11 cellular contexts compared by ENCODE assay signal in the genomic region with DNA sequence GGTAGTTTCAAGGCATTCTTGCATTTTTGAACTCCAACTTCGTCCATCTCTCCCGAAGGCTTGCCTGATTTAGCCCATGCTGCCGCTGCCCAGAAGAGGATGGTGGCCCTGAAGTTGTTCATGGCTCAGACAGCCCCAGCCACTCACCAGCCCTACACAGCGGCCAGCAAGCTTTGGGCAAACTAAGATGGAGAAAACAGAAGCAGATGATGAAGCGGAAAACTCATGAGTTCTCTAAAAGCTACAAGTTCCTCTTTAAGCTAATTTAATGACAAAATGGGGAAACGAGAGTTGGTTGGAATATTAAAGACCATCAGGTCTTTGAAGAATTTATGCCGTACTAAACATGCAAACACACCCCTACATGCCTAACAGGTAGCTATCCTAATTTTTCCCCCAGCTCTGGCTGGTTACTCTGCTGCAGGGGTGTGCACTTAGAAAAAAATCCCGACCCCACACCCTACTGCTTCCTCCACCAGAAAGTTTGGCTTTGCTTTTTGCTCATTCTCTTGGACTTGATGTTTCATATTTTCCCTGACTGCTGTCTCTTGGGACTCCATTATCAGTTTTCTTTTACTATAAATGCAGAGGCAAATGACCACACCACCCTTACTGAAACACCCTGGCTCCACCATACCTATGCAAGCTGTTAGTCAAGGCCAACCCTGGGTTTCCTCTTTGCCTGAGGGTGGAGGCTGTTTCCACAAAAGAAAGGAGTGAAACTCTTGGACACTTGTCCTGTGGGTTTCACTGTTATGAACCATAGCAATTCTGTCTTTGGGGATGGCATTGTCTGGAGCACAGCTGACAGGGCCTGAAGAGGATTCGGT. TPM values are rescaled to one million over a fixed set of nuclear protein-coding genes. Genes with fewer than 3 reads are reported as not detected.
A peak's percentile ranks its signal among the peaks of the same experiment; 100 is the strongest.
DNase-seq lines count a peak whose midpoint lies in the region; ATAC-seq and TF ChIP-seq lines count a peak whose summit lies in the region.
"Had no signal": no experiment of that assay in that cellular context is flagged by ENCODE, and none has a peak within 500 bp of the region (broad histone marks: within the 10 kb centered on the region; RNA-seq: fewer than 3 reads in every experiment).

A gene with protein sequence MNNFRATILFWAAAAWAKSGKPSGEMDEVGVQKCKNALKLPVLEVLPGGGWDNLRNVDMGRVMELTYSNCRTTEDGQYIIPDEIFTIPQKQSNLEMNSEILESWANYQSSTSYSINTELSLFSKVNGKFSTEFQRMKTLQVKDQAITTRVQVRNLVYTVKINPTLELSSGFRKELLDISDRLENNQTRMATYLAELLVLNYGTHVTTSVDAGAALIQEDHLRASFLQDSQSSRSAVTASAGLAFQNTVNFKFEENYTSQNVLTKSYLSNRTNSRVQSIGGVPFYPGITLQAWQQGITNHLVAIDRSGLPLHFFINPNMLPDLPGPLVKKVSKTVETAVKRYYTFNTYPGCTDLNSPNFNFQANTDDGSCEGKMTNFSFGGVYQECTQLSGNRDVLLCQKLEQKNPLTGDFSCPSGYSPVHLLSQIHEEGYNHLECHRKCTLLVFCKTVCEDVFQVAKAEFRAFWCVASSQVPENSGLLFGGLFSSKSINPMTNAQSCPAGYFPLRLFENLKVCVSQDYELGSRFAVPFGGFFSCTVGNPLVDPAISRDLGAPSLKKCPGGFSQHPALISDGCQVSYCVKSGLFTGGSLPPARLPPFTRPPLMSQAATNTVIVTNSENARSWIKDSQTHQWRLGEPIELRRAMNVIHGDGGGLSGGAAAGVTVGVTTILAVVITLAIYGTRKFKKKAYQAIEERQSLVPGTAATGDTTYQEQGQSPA (minus strand): TSS at position 184 of the 830 bp plus-strand sequence. CDS start 62 bp downstream, at position 122.

- H3K4me3 Mint-ChIP-seq in stimulated activated naive B cell treated with anti-CD40 and anti-IgM and Interleukin-4, amounts not matched to agents 10 μg/mL and 1 μg/mL and 100 μg/mL, for 72 hours: peak within 1 kb of the TSS; percentile 92 to 93

- H3K27ac Mint-ChIP-seq in stimulated activated naive B cell treated with anti-CD40 and anti-IgM and Interleukin-4, amounts not matched to agents 10 μg/mL and 1 μg/mL and 100 μg/mL, for 72 hours: peak within 1 kb of the TSS; percentile 77
- H3K27ac Mint-ChIP-seq: activated T-helper 2 cell treated with anti-CD3 and anti-CD28 coated beads, Interferon-gamma antibody, Interleukin-2, Interleukin-4, amounts not matched to agents 10 μg/mL and 5 μg/mL and 100 μg/mL, durations not matched to agents 14 hours and 24 hours and 36 hours had no signal

- H3K9me3 ChIP-seq in heart left ventricle (no peaks in the 10 kb centered on the region), HAP-1 (no peaks in the 10 kb centered on the region)

- H3K4me3 ChIP-seq in heart left ventricle: peak within 1 kb of the TSS in 8 of 12 donors; percentile 24 to 61 (median 42)
- no peak within 1 kb of the TSS for H3K4me3 ChIP-seq in HAP-1

- H3K27me3 Mint-ChIP-seq in stimulated activated naive B cell treated with anti-CD40 and anti-IgM and Interleukin-4, amounts not matched to agents 10 μg/mL and 1 μg/mL and 100 μg/mL, for 72 hours: no peaks in the 10 kb centered on the region

- peaks cover 53 to 94% of the 10 kb centered on the region in 2 donors for H3K4me1 Mint-ChIP-seq in stimulated activated naive B cell treated with anti-CD40 and anti-IgM and Interleukin-4, amounts not matched to agents 10 μg/mL and 1 μg/mL and 100 μg/mL, for 72 hours

- intact Hi-C loops in heart left ventricle (cut with DNase I): no loop called here

- DNase-seq in MV-4-11 (lab: John Stamatoyannopoulos, UW) (peak; percentile 94), heart left ventricle (no peak), HAP-1 (ENCODE audit: low spot score in 2 of 2) (no peak), inferior parietal cortex (ENCODE audit: extremely low spot score) (no peak), NCI-H1048 (lab: John Stamatoyannopoulos, UW) (no peak), NCI-H2029 (lab: John Stamatoyannopoulos, UW) (no peak)
- DNase-seq in stimulated activated naive B cell treated with anti-CD40 and anti-IgM and Interleukin-4, amounts not matched to agents 10 μg/mL and 1 μg/mL and 100 μg/mL, for 72 hours: peak; percentile 52
- DNase-seq: DMS153, hippocampal formation had no signal

- H3K36me3 Mint-ChIP-seq in stimulated activated naive B cell treated with anti-CD40 and anti-IgM and Interleukin-4, amounts not matched to agents 10 μg/mL and 1 μg/mL and 100 μg/mL, for 72 hours: peaks cover 0 to 11% of the 10 kb centered on the region in 2 donors

- no peaks in the 10 kb centered on the region for H3K27me3 ChIP-seq in heart left ventricle
- peaks cover 3% of the 10 kb centered on the region; the same call in 1 of the 2 replicates for H3K27me3 ChIP-seq in HAP-1 (ENCODE audit: low read depth)

- no peak for TF ChIP-seq POLR2A in heart left ventricle (IDR thresholded peaks at IDR 0.05)

- H3K9me3 Mint-ChIP-seq in stimulated activated naive B cell treated with anti-CD40 and anti-IgM and Interleukin-4, amounts not matched to agents 10 μg/mL and 1 μg/mL and 100 μg/mL, for 72 hours: no peaks in the 10 kb centered on the region
- H3K9me3 Mint-ChIP-seq: activated T-helper 2 cell treated with anti-CD3 and anti-CD28 coated beads, Interferon-gamma antibody, Interleukin-2, Interleukin-4, amounts not matched to agents 10 μg/mL and 5 μg/mL and 100 μg/mL, durations not matched to agents 14 hours and 24 hours and 36 hours had no signal

- H3K36me3 ChIP-seq in heart left ventricle (no peaks in the 10 kb centered on the region), HAP-1 (replicated peaks) (no peaks in the 10 kb centered on the region)

- ATAC-seq in GM19043 (IDR thresholded peaks at IDR 0.05; ENCODE audit: low read depth, unreplicated experiment) (peak; percentile 13), heart left ventricle (peak in 2 of 4 donors; percentile 25 to 56)
- peak; percentile 49 to 57 for ATAC-seq in stimulated activated naive B cell treated with anti-CD40 and anti-IgM and Interleukin-4, amounts not matched to agents 10 μg/mL and 1 μg/mL and 100 μg/mL, for 72 hours (replicated peaks)

- TF ChIP-seq CTCF in heart left ventricle (IDR thresholded peaks at IDR 0.05): no peak

- in situ Hi-C loops in HAP-1 (cut with MboI; ENCODE audit: low sequenced_read_pairs): no loop called here

- H3K4me1 ChIP-seq in heart left ventricle (peaks cover 0 to 54% (median 5%) of the 10 kb centered on the region in 12 donors), HAP-1 (no peaks in the 10 kb centered on the region)

- peak within 1 kb of the TSS in 5 of 12 donors; percentile 34 to 89 (median 39) for H3K27ac ChIP-seq in heart left ventricle

- 81 to 84% (median 82%) methylated on average over 9 of the region's 9 CpGs for WGBS in heart left ventricle, 4 donors

RNA-seq across cellular contexts. Expression of the gene that starts here (rescaled TPM):
- 10 to 100 TPM in 3 of 9 donors, 1 to 10 TPM in 6; 2.8 to 78.6 (median 7.1) TPM for total RNA-seq in heart left ventricle
- 1 to 10 TPM; 1.4 to 3.6 TPM for polyA plus RNA-seq in heart left ventricle

Comparison
In these comparisons a context has a peak if more than half of its experiments do, and no peak if none do; other contexts are left out.
1. DNase-seq: peak in MV-4-11 (single experiment) and stimulated activated naive B cell treated with anti-CD40 and anti-IgM and Interleukin-4, amounts not matched to agents 10 μg/mL and 1 μg/mL and 100 μg/mL, for 72 hours (single experiment); none in heart left ventricle (0 of 5), HAP-1 (0 of 2), inferior parietal cortex (single experiment), NCI-H1048 (single experiment) and NCI-H2029 (single experiment).